Comparison of ENCODE assay signal across 27 cellular contexts in the genomic region with DNA sequence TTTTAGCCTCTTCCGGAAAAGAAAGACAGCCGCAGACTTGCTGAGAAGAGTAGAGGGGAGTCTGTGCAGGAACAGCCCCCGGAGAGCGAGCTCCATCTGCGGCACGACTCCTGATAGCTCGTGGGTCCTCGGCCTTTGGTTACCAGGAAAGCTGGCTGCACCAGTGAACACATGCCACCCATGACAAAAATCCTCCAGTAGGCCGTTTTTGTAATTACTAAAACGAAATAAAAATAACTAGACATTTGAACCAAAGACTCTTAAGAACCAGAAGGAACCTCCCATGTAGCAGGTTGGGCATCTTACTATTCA. TPM values are rescaled to one million over a fixed set of nuclear protein-coding genes. Genes with fewer than 3 reads are reported as not detected.
"Had no signal": no experiment of that assay in that cellular context is flagged by ENCODE, and none has a peak within 500 bp of the region (broad histone marks: within the 10 kb centered on the region; RNA-seq: fewer than 3 reads in every experiment).

No MANE protein-coding gene starts in this region.

- H3K27ac ChIP-seq: SJCRH30 had no signal

- H3K27me3 Mint-ChIP-seq: activated naive CD4-positive, alpha-beta T cell treated with anti-CD3 and anti-CD28 coated beads, Interleukin-2, amount 10 ng/mL, durations not matched to agents 7 days and 5 days; activated naive CD8-positive, alpha-beta T cell treated with anti-CD3 and anti-CD28 coated beads for 36 hours had no signal

- DNase-seq: activated CD4-positive, alpha-beta T cell treated with anti-CD3 and anti-CD28 coated beads for 48 hours; activated CD4-positive, alpha-beta T cell treated with anti-CD3 and anti-CD28 coated beads, Interleukin-2, amount 50 U/mL, for 48 hours; activated CD4-positive, CD25-positive, alpha-beta regulatory T cell treated with anti-CD3 and anti-CD28 coated beads, Interleukin-2, amount 50 U/mL, for 72 hours; activated gamma-delta T cell treated with Interleukin-2 at 50 U/mL for 16 hours; activated naive CD4-positive, alpha-beta T cell treated with anti-CD3 and anti-CD28 coated beads, Interleukin-2, amount 10 ng/mL, durations not matched to agents 7 days and 5 days; activated naive CD8-positive, alpha-beta T cell treated with anti-CD3 and anti-CD28 coated beads for 36 hours; activated T-cell treated with anti-CD3 and anti-CD28 coated beads for 4 hours; activated T-cell treated with anti-CD3 and anti-CD28 coated beads, Interleukin-2, amount 50 U/mL, for 72 hours; anterior cingulate cortex; MG63; MV-4-11; NCI-H1092 treated with DMSO at 0.1 percent for 48 hours; NCI-H1417 treated with DMSO at 0.1 percent for 48 hours; NCI-H1694; NCI-H2029; NCI-H345; NCI-H510A; NCI-H526 treated with DMSO at 0.1 percent for 48 hours; NCI-H82; OCI-M1; Right ventricle myocardium superior; RPMI8226; SJCRH30; SW 1271 had no signal

- H3K9me3 ChIP-seq: MG63, SJCRH30 had no signal

- H3K36me3 ChIP-seq: MG63, SJCRH30 had no signal

- H3K4me3 Mint-ChIP-seq: activated naive CD4-positive, alpha-beta T cell treated with anti-CD3 and anti-CD28 coated beads, Interleukin-2, amount 10 ng/mL, durations not matched to agents 7 days and 5 days; activated naive CD8-positive, alpha-beta T cell treated with anti-CD3 and anti-CD28 coated beads for 36 hours; activated T-cell treated with anti-CD3 and anti-CD28 coated beads, Interleukin-2, amount 50 U/mL, for 72 hours had no signal

- H3K9me3 Mint-ChIP-seq: activated naive CD4-positive, alpha-beta T cell treated with anti-CD3 and anti-CD28 coated beads, Interleukin-2, amount 10 ng/mL, durations not matched to agents 7 days and 5 days; activated naive CD8-positive, alpha-beta T cell treated with anti-CD3 and anti-CD28 coated beads for 36 hours; activated T-cell treated with anti-CD3 and anti-CD28 coated beads, Interleukin-2, amount 50 U/mL, for 72 hours; activated T-helper 2 cell treated with anti-CD3 and anti-CD28 coated beads, Interferon-gamma antibody, Interleukin-2, Interleukin-4, amounts not matched to agents 10 μg/mL and 5 μg/mL and 100 μg/mL, durations not matched to agents 14 hours and 24 hours and 36 hours had no signal

- ATAC-seq: activated T-cell treated with anti-CD3 and anti-CD28 coated beads, Interleukin-2, amount 50 U/mL, for 72 hours; Panc1; SK-N-SH treated with all-trans-retinoic acid at 6 μM for 48 hours had no signal

- H3K4me3 ChIP-seq: MG63, SJCRH30 had no signal

- H3K36me3 Mint-ChIP-seq: activated naive CD4-positive, alpha-beta T cell treated with anti-CD3 and anti-CD28 coated beads, Interleukin-2, amount 10 ng/mL, durations not matched to agents 7 days and 5 days; activated naive CD8-positive, alpha-beta T cell treated with anti-CD3 and anti-CD28 coated beads for 36 hours had no signal

- H3K27me3 ChIP-seq: MG63, SJCRH30 had no signal

- H3K27ac Mint-ChIP-seq: activated naive CD4-positive, alpha-beta T cell treated with anti-CD3 and anti-CD28 coated beads, Interleukin-2, amount 10 ng/mL, durations not matched to agents 7 days and 5 days; activated naive CD8-positive, alpha-beta T cell treated with anti-CD3 and anti-CD28 coated beads for 36 hours; activated T-cell treated with anti-CD3 and anti-CD28 coated beads, Interleukin-2, amount 50 U/mL, for 72 hours; activated T-helper 2 cell treated with anti-CD3 and anti-CD28 coated beads, Interferon-gamma antibody, Interleukin-2, Interleukin-4, amounts not matched to agents 10 μg/mL and 5 μg/mL and 100 μg/mL, durations not matched to agents 14 hours and 24 hours and 36 hours had no signal

RNA-seq across cellular contexts. Expression of gene RAMACL, which starts 42.2 kb away (rescaled TPM):
- total RNA-seq: activated T-helper 2 cell treated with anti-CD3 and anti-CD28 coated beads, Interferon-gamma antibody, Interleukin-2, Interleukin-4, amounts not matched to agents 10 μg/mL and 5 μg/mL and 100 μg/mL, durations not matched to agents 14 hours and 24 hours and 36 hours had no signal
